In the genomic region with DNA sequence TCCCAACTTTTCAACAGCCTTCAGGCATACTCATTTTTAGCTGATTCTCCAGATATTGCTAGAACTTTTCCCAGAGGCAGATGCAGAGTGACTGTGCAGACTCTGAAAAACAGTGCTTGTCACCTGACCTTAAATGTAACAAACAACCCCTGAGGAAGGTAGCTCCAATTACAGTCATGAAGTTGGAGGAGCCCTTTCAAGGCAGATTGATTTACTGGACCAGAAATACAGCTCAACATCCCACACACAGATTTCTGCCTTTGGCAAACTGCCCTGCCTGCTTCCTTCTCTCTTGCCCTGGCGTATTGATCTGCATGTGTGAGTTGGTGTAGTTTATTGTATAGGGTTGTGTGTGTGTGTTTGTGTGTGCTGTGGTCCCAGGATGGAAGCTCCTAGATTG, we compare ENCODE assay signal across 15 cellular contexts. TPM values are rescaled to one million over a fixed set of nuclear protein-coding genes. Genes with fewer than 3 reads are reported as not detected.
DNase-seq lines count a peak whose midpoint lies in the region; ATAC-seq and TF ChIP-seq lines count a peak whose summit lies in the region.
"Had no signal": no experiment of that assay in that cellular context is flagged by ENCODE, and none has a peak within 500 bp of the region (broad histone marks: within the 10 kb centered on the region; RNA-seq: fewer than 3 reads in every experiment).

No MANE protein-coding gene starts in this region.

- peak; percentile 12 for DNase-seq in activated effector memory CD4-positive, alpha-beta T cell treated with anti-CD3 and anti-CD28 coated beads, Interleukin-2, amount 50 U/mL, for 16 hours
- no peak for DNase-seq in activated effector memory CD4-positive, alpha-beta T cell treated with Interleukin-2 at 50 U/mL for 16 hours
- DNase-seq in NCI-H510A (lab: John Stamatoyannopoulos, UW) (peak; percentile 76), fibroblast of pulmonary artery (ENCODE audit: low read depth) (peak; percentile 25), type B pancreatic cell (ENCODE audit: extremely low spot score, unreplicated experiment) (no peak), kidney tubule cell (ENCODE audit: low spot score) (no peak)
- DNase-seq: activated CD4-positive, CD25-positive, alpha-beta regulatory T cell; activated gamma-delta T cell treated with Interleukin-2 at 50 U/mL for 16 hours; aorta; left cardiac atrium; Right ventricle myocardium superior; stomach had no signal

- no peak overlapping the region for H3K4me3 ChIP-seq in fibroblast of pulmonary artery (replicated peaks; ENCODE audit: low read depth, low read length)
- H3K4me3 ChIP-seq: esophagus muscularis mucosa, stomach had no signal

- no peak for ATAC-seq in HG03571 (IDR thresholded peaks at IDR 0.05; ENCODE audit: unreplicated experiment)
- no peak for ATAC-seq in activated T-helper 17 cell treated with anti-CD3 and anti-CD28 coated beads, Interleukin-2, amount 50 U/mL, for 72 hours (replicated peaks)
- ATAC-seq: left cardiac atrium had no signal

- H3K4me3 Mint-ChIP-seq in type B pancreatic cell, result peak overlapping the region; percentile 0
- no peak overlapping the region for H3K4me3 Mint-ChIP-seq in activated T-helper 17 cell treated with anti-CD3 and anti-CD28 coated beads, Interleukin-2, amount 50 U/mL, for 72 hours

- H3K4me1 Mint-ChIP-seq in type B pancreatic cell (ENCODE audit: unreplicated experiment), result peaks cover 30% of the 10 kb centered on the region
- H3K4me1 Mint-ChIP-seq in activated T-helper 17 cell treated with anti-CD3 and anti-CD28 coated beads, Interleukin-2, amount 50 U/mL, for 72 hours, result no peaks in the 10 kb centered on the region

- TF ChIP-seq CTCF in fibroblast of pulmonary artery (IDR thresholded peaks at IDR 0.05; ENCODE audit: low read length, missing control alignments) (no peak), type B pancreatic cell (conservative IDR thresholded peaks at IDR 0.05) (no peak)

- H3K27ac Mint-ChIP-seq in type B pancreatic cell, result peak overlapping the region; percentile 57
- H3K27ac Mint-ChIP-seq in activated T-helper 17 cell treated with anti-CD3 and anti-CD28 coated beads, Interleukin-2, amount 50 U/mL, for 72 hours, result no peak overlapping the region

- H3K36me3 Mint-ChIP-seq in type B pancreatic cell, result no peaks in the 10 kb centered on the region
- H3K36me3 Mint-ChIP-seq in activated T-helper 17 cell treated with anti-CD3 and anti-CD28 coated beads, Interleukin-2, amount 50 U/mL, for 72 hours (ENCODE audit: low read depth), result no peaks in the 10 kb centered on the region

- H3K9me3 Mint-ChIP-seq in type B pancreatic cell, result peaks cover 5% of the 10 kb centered on the region
- H3K9me3 Mint-ChIP-seq in activated T-helper 17 cell treated with anti-CD3 and anti-CD28 coated beads, Interleukin-2, amount 50 U/mL, for 72 hours, result no peaks in the 10 kb centered on the region

- H3K27me3 Mint-ChIP-seq in type B pancreatic cell, result peaks cover 11% of the 10 kb centered on the region
- peaks cover 11% of the 10 kb centered on the region for H3K27me3 Mint-ChIP-seq in activated T-helper 17 cell treated with anti-CD3 and anti-CD28 coated beads, Interleukin-2, amount 50 U/mL, for 72 hours

RNA-seq across cellular contexts. Expression of a gene that starts 38.5 kb away (rescaled TPM):
- 6.1 and 14.9 TPM in 2 replicates for total RNA-seq in type B pancreatic cell (ENCODE audit: low replicate concordance)
- 1 to 10 TPM; 5.1 to 7.0 TPM for total RNA-seq in activated T-helper 17 cell treated with anti-CD3 and anti-CD28 coated beads, Interleukin-2, amount 50 U/mL, for 72 hours

Comparison
In these comparisons a context has a peak if more than half of its experiments do, and no peak if none do; other contexts are left out.
1. DNase-seq: peak in activated effector memory CD4-positive, alpha-beta T cell treated with anti-CD3 and anti-CD28 coated beads, Interleukin-2, amount 50 U/mL, for 16 hours (single experiment), NCI-H510A (single experiment) and fibroblast of pulmonary artery (single experiment); none in activated effector memory CD4-positive, alpha-beta T cell treated with Interleukin-2 at 50 U/mL for 16 hours (single experiment), type B pancreatic cell (single experiment) and kidney tubule cell (single experiment).